In genomic region chr13:39047560-39047959, GRCh38 we compare ENCODE assay signal across 11 cellular contexts. TPM values are rescaled to one million over a fixed set of nuclear protein-coding genes. Genes with fewer than 3 reads are reported as not detected.
DNase-seq lines count a peak whose midpoint lies in the region; TF ChIP-seq lines count a peak whose summit lies in the region.
"Had no signal": no experiment of that assay in that cellular context is flagged by ENCODE, and none has a peak within 500 bp of the region (broad histone marks: within the 10 kb centered on the region; RNA-seq: fewer than 3 reads in every experiment).

No MANE protein-coding gene starts in this region.

- H3K27ac ChIP-seq in A673 (ENCODE audit: low read depth, low read length, poor library complexity, severe bottlenecking) = no peak overlapping the region
- H3K27ac ChIP-seq in WERI-Rb-1 = no peak overlapping the region
- H3K27ac ChIP-seq: BLaER1 had no signal

- peak; percentile 55 for DNase-seq in A673 (ENCODE audit: low spot score)
- DNase-seq in H4 (ENCODE audit: low spot score) = peak; percentile 4
- DNase-seq in WERI-Rb-1 = peak; percentile 9
- DNase-seq in iris pigment epithelial cell (ENCODE audit: low read depth) = peak; percentile 18
- no peak for DNase-seq in SK-N-DZ (ENCODE audit: low spot score)
- no peak for DNase-seq in retina
- DNase-seq in activated gamma-delta T cell treated with Interleukin-2 at 50 U/mL for 16 hours = no peak
- DNase-seq in dermis blood vessel endothelial cell = no peak
- DNase-seq: NCI-H2029 had no signal

- TF ChIP-seq CTCF in A673 (conservative IDR thresholded peaks at IDR 0.05; ENCODE audit: low read depth, low read length) = peak; percentile 51; the same call in 1 of the 2 replicates
- no peak for TF ChIP-seq CTCF in WERI-Rb-1 (IDR thresholded peaks at IDR 0.05; ENCODE audit: low read depth, low read length)

- CTCF ChIA-PET in A673 (lab: Charles Lee) = interaction anchor here (1.4 kb wide), 1 partner anchor 569 kb away, joined by 5 read pairs; no protein-coding TSS in a partner anchor

- POLR2A ChIA-PET in A673 (lab: Charles Lee; ENCODE audit: low non-redundant PET) = no interaction called here

- H3K9me3 ChIP-seq in A673 (ENCODE audit: low read depth, low read length, poor library complexity, severe bottlenecking) (no peaks in the 10 kb centered on the region), WERI-Rb-1 (ENCODE audit: severe bottlenecking) (no peaks in the 10 kb centered on the region)
- H3K9me3 ChIP-seq: BLaER1 had no signal

- H3K4me3 ChIP-seq in A673 (ENCODE audit: low read depth, low read length, poor library complexity, severe bottlenecking) = no peak overlapping the region
- H3K4me3 ChIP-seq in WERI-Rb-1 (ENCODE audit: low read depth, low read length) = no peak overlapping the region
- H3K4me3 ChIP-seq: BLaER1 had no signal

- intact Hi-C loops in A673 (cut with micrococcal nuclease; ENCODE audit: unreplicated experiment) = no loop called here

- no TSS peak for BruUV-seq in A673 (replicated peaks; lab: Mats Ljungman, UMichigan)

- peaks cover 33% of the 10 kb centered on the region for H3K4me1 ChIP-seq in A673 (ENCODE audit: insufficient read depth, low read length, poor library complexity, severe bottlenecking)
- H3K4me1 ChIP-seq: BLaER1 had no signal

- no peaks in the 10 kb centered on the region for H3K36me3 ChIP-seq in A673 (ENCODE audit: insufficient read depth, low read length, poor library complexity, severe bottlenecking)
- no peaks in the 10 kb centered on the region for H3K36me3 ChIP-seq in WERI-Rb-1

- H3K27me3 ChIP-seq in A673 (replicated peaks; ENCODE audit: insufficient read depth, low read depth, low read length, poor library complexity) = no peaks in the 10 kb centered on the region
- H3K27me3 ChIP-seq in WERI-Rb-1 (ENCODE audit: insufficient read depth, low read depth, severe bottlenecking) = no peaks in the 10 kb centered on the region
- H3K27me3 ChIP-seq: BLaER1 had no signal

RNA-seq across cellular contexts. Expression of gene NHLRC3, which starts 9.3 kb away (rescaled TPM):
- total RNA-seq in A673 (2021) = 12.3 and 17.4 TPM in 2 replicates
- 1.6 and 5.1 TPM in 2 replicates for total RNA-seq in H4 (2014; rRNA removed; shearing (Covaris generic))
- polyA plus RNA-seq in SK-N-DZ (2014; cell fraction: cytosol; rRNA removed) = 19.4 and 19.8 TPM in 2 replicates
- 59.7 and 61.3 TPM in 2 replicates for polyA plus RNA-seq in SK-N-DZ (2014; cell fraction: nucleus; rRNA removed)
- total RNA-seq in dermis blood vessel endothelial cell = 9.8 and 13.4 TPM in 2 replicates

RNA-seq across cellular contexts. Expression of gene PROSER1, which starts 9.7 kb away (rescaled TPM):
- total RNA-seq in A673 (2021) (58.5 and 58.7 TPM in 2 replicates), dermis blood vessel endothelial cell (17.9 TPM in 2 replicates)
- 6.3 and 12.9 TPM in 2 replicates for total RNA-seq in H4 (2014; rRNA removed; shearing (Covaris generic))
- 22.7 and 23.5 TPM in 2 replicates for polyA plus RNA-seq in SK-N-DZ (2014; cell fraction: cytosol; rRNA removed)
- polyA plus RNA-seq in SK-N-DZ (2014; cell fraction: nucleus; rRNA removed) = 37.1 and 54.0 TPM in 2 replicates

RNA-seq across cellular contexts. Expression of gene STOML3, which starts 56.9 kb away (rescaled TPM):
- total RNA-seq in A673 (2021) = not detected in 2 replicates
- not detected in 2 replicates for total RNA-seq in H4 (2014; rRNA removed; shearing (Covaris generic))
- not detected in 2 replicates for polyA plus RNA-seq in SK-N-DZ (2014; cell fraction: cytosol; rRNA removed)
- not detected in 2 replicates for polyA plus RNA-seq in SK-N-DZ (2014; cell fraction: nucleus; rRNA removed)
- total RNA-seq in dermis blood vessel endothelial cell = not detected in 2 replicates
- total RNA-seq: urinary bladder had no signal
- polyA plus RNA-seq: urinary bladder had no signal

Comparison
In these comparisons a context has a peak if more than half of its experiments do, and no peak if none do; other contexts are left out.
1. DNase-seq: peak in A673 (single experiment), H4 (single experiment), WERI-Rb-1 (single experiment) and iris pigment epithelial cell (single experiment); none in SK-N-DZ (single experiment), retina (single experiment), activated gamma-delta T cell treated with Interleukin-2 at 50 U/mL for 16 hours (single experiment) and dermis blood vessel endothelial cell (single experiment).